In genomic region chr13:32316476-32316875, GRCh38 we compare ENCODE assay signal across 1 cellular context.
TF ChIP-seq lines count a peak whose summit lies in the region.

No MANE protein-coding gene starts in this region.

TF ChIP-seq in K562, 482 proteins besides CTCF, POLR2A, EP300 and RAD21:
- no peak for TF ChIP-seq ZNF449 (CRISPR knock-in tag; IDR thresholded peaks at IDR 0.05)
- no peak for TF ChIP-seq ZNF583 (CRISPR knock-in tag; IDR thresholded peaks at IDR 0.05)
- TF ChIP-seq CCNT2 (IDR thresholded peaks at IDR 0.05; ENCODE audit: borderline replicate concordance, extremely low read depth, insufficient read length, low read depth, low read length): no peak
- TF ChIP-seq ZBTB7A (IDR thresholded peaks at IDR 0.05; ENCODE audit: borderline replicate concordance, control insufficient read depth, low read depth, low read length): no peak
- TF ChIP-seq U2AF2 (optimal IDR thresholded peaks at IDR 0.05; ENCODE audit: low read depth, low read length): no peak
- no peak for TF ChIP-seq NR2C2 (CRISPR knock-in tag; IDR thresholded peaks at IDR 0.05)
- TF ChIP-seq NR2C2 (tag; IDR thresholded peaks at IDR 0.05): no peak
